ENCODE assay signal across 17 cellular contexts in genomic region chr1:87953109-87953508, GRCh38.
"Had no signal": no experiment of that assay in that cellular context is flagged by ENCODE, and none has a peak within 500 bp of the region (broad histone marks: within the 10 kb centered on the region; RNA-seq: fewer than 3 reads in every experiment).

No MANE protein-coding gene starts in this region.

- H3K27me3 Mint-ChIP-seq: memory B cell had no signal

- H3K79me2 ChIP-seq: hepatocyte had no signal

- H3K9me3 Mint-ChIP-seq: dendritic cell treated with granulocyte-macrophage colony-stimulating factor and Interleukin-4, amounts not matched to agents 40 ng/mL and 50 ng/mL, for 4 days; mesothelial cell of epicardium; naive B cell; natural killer cell treated with Interleukin-12 subunit alpha and Interleukin-12 subunit beta and Interleukin-15 and Interleukin-18, amount 100 ng/mL, for 72 hours; neural crest cell; stimulated activated naive CD8-positive, alpha-beta T cell treated with anti-CD3 and anti-CD28 coated beads, Interleukin-15, amount 100 ng/mL, for 72 hours had no signal

- H3K36me3 Mint-ChIP-seq: memory B cell; mesothelial cell of epicardium; naive B cell; natural killer cell treated with Interleukin-12 subunit alpha and Interleukin-12 subunit beta and Interleukin-15 and Interleukin-18, amount 100 ng/mL, for 72 hours had no signal

- H3K4me2 ChIP-seq: hepatocyte had no signal

- H3K9me3 ChIP-seq: colonic mucosa, esophagus muscularis mucosa, gastrocnemius medialis, mucosa of descending colon, neutrophil, pancreas, suprapubic skin, transverse colon had no signal

- H3K4me3 Mint-ChIP-seq: dendritic cell treated with granulocyte-macrophage colony-stimulating factor and Interleukin-4, amounts not matched to agents 40 ng/mL and 50 ng/mL, for 4 days; memory B cell; mesothelial cell of epicardium; naive B cell; natural killer cell treated with Interleukin-12 subunit alpha and Interleukin-12 subunit beta and Interleukin-15 and Interleukin-18, amount 100 ng/mL, for 72 hours; neural crest cell; stimulated activated naive CD8-positive, alpha-beta T cell treated with anti-CD3 and anti-CD28 coated beads, Interleukin-15, amount 100 ng/mL, for 72 hours had no signal

- H3K27ac Mint-ChIP-seq: dendritic cell treated with granulocyte-macrophage colony-stimulating factor and Interleukin-4, amounts not matched to agents 40 ng/mL and 50 ng/mL, for 4 days; mesothelial cell of epicardium; natural killer cell treated with Interleukin-12 subunit alpha and Interleukin-12 subunit beta and Interleukin-15 and Interleukin-18, amount 100 ng/mL, for 72 hours; stimulated activated naive CD8-positive, alpha-beta T cell treated with anti-CD3 and anti-CD28 coated beads, Interleukin-15, amount 100 ng/mL, for 72 hours had no signal

- H3K4me3 ChIP-seq: colonic mucosa, esophagus muscularis mucosa, gastrocnemius medialis, hepatocyte, lung, mucosa of descending colon, pancreas, suprapubic skin, transverse colon had no signal

- H3K27me3 ChIP-seq: colonic mucosa, esophagus muscularis mucosa, gastrocnemius medialis, hepatocyte, pancreas, suprapubic skin, transverse colon had no signal

- H3K36me3 ChIP-seq: colonic mucosa, esophagus muscularis mucosa, gastrocnemius medialis, neutrophil, pancreas, suprapubic skin, transverse colon had no signal

- H3K4me1 Mint-ChIP-seq: stimulated activated naive CD8-positive, alpha-beta T cell treated with anti-CD3 and anti-CD28 coated beads, Interleukin-15, amount 100 ng/mL, for 72 hours had no signal

- H3K27ac ChIP-seq: colonic mucosa, esophagus muscularis mucosa, gastrocnemius medialis, neutrophil, pancreas, suprapubic skin, transverse colon had no signal

- H3K4me1 ChIP-seq: colonic mucosa, gastrocnemius medialis, pancreas had no signal
